In genomic region chr5:141753143-141753970, GRCh38 we compare ENCODE assay signal across 18 cellular contexts.
DNase-seq lines count a peak whose midpoint lies in the region; FAIRE-seq and TF ChIP-seq lines count a peak whose summit lies in the region.
"Had no signal": no experiment of that assay in that cellular context is flagged by ENCODE, and none has a peak within 500 bp of the region (broad histone marks: within the 10 kb centered on the region; RNA-seq: fewer than 3 reads in every experiment).

No MANE protein-coding gene starts in this region.

- peaks cover 42% of the 10 kb centered on the region for H3K27me3 ChIP-seq in HUES48 (ENCODE audit: control insufficient read depth, insufficient read depth, low read length)
- H3K27me3 ChIP-seq in H1 (replicated peaks in 1 of 4; ENCODE audit: control insufficient read depth in 3 of 4, extremely low read depth in 1 of 4, insufficient read depth in 3 of 4, low read length in 3 of 4): peaks cover 12 to 29% (median 21%) of the 10 kb centered on the region in 4 experiments
- H3K27me3 ChIP-seq in trophoblast cell (ENCODE audit: insufficient read depth, low read length): peaks cover 14% of the 10 kb centered on the region
- peaks cover 9% of the 10 kb centered on the region for H3K27me3 ChIP-seq in ascending aorta
- H3K27me3 ChIP-seq: BE2C had no signal

- H3K18ac ChIP-seq in H1 (ENCODE audit: extremely low read depth, low read length) (no peak overlapping the region), trophoblast cell (ENCODE audit: low read length) (no peak overlapping the region)

- H2BK20ac ChIP-seq in H1 (ENCODE audit: low read length): no peak overlapping the region

- no peaks in the 10 kb centered on the region for H4K20me1 ChIP-seq in H1 (replicated peaks in 1 of 2; ENCODE audit: control insufficient read depth in 1 of 2, insufficient read depth in 2 of 2, low read length in 2 of 2)

- DNase-seq in H1 (ENCODE audit: low read depth in 1 of 2, low spot score in 2 of 2): no peak
- DNase-seq in SKM-1 treated with dmso at 0.1 percent for 144 hours (lab: John Stamatoyannopoulos, UW; ENCODE audit: unreplicated experiment): no peak
- no peak for DNase-seq in trophoblast cell
- no peak for DNase-seq in ascending aorta (ENCODE audit: low spot score in 2 of 2)
- no peak for DNase-seq in islet precursor cell
- DNase-seq: BE2C, C1 segment of cervical spinal cord, COR-L47, DMS 273 treated with DMSO at 0.1 percent for 48 hours had no signal

- H3K9ac ChIP-seq in HUES48 (ENCODE audit: low read depth, low read length) (no peak overlapping the region), H1 (replicated peaks in 1 of 4; ENCODE audit: extremely low read depth in 1 of 4, low read depth in 3 of 4, low read length in 3 of 4) (no peak overlapping the region), trophoblast cell (ENCODE audit: low read length) (no peak overlapping the region)
- H3K9ac ChIP-seq: GM23248 had no signal

- intact Hi-C loops in ascending aorta (cut with DNase I): no loop called here

- no peak for TF ChIP-seq EP300 in H1 (IDR thresholded peaks at IDR 0.05; ENCODE audit: borderline replicate concordance in 1 of 2, low read depth in 2 of 2, low read length in 2 of 2)

- H2BK12ac ChIP-seq in H1 (ENCODE audit: low read depth, low read length) (no peak overlapping the region), trophoblast cell (ENCODE audit: low read length) (no peak overlapping the region)

- H2BK120ac ChIP-seq in H1 (replicated peaks; ENCODE audit: low read depth, low read length) (no peak overlapping the region), trophoblast cell (ENCODE audit: insufficient read depth, low read length, poor library complexity) (no peak overlapping the region)

- no peak overlapping the region for H3K27ac ChIP-seq in HUES48 (ENCODE audit: low read depth, low read length)
- H3K27ac ChIP-seq in H1 (ENCODE audit: low read depth, low read length): no peak overlapping the region
- H3K27ac ChIP-seq in trophoblast cell (ENCODE audit: low read depth, low read length): no peak overlapping the region
- H3K27ac ChIP-seq in ascending aorta: no peak overlapping the region
- H3K27ac ChIP-seq: GM23248 had no signal

- no peak overlapping the region for H3K56ac ChIP-seq in H1 (replicated peaks; ENCODE audit: insufficient read length, low read depth, low read length)

- H3K4me3 ChIP-seq in HUES48 (ENCODE audit: low read depth, low read length) (peak overlapping the region; percentile 43), H1 (ENCODE audit: extremely low read depth in 1 of 4, insufficient read depth in 2 of 4, low read depth in 3 of 4, low read length in 4 of 4) (peak overlapping the region; percentile 6 to 52 (median 12); a peak in 5 of 8 replicates), iPS-18c (ENCODE audit: insufficient read depth, low read depth, low read length) (peak overlapping the region; percentile 40; the same call in 1 of the 2 replicates), trophoblast cell (ENCODE audit: low read depth, low read length) (no peak overlapping the region), ascending aorta (no peak overlapping the region)
- H3K4me3 ChIP-seq: GM23248, HAP-1, K562 had no signal

- TF ChIP-seq RAD21 in H1 (IDR thresholded peaks at IDR 0.05 in 1 of 2, conservative IDR thresholded peaks at IDR 0.05 in 1 of 2; ENCODE audit: low read depth in 2 of 2, low read length in 2 of 2): no peak

- no peak overlapping the region for H3K4ac ChIP-seq in H1 (replicated peaks; ENCODE audit: insufficient read length, low read depth, low read length)
- no peak overlapping the region for H3K4ac ChIP-seq in trophoblast cell (ENCODE audit: low read depth, low read length)

- CTCF ChIA-PET in H1 (lab: Charles Lee; ENCODE audit: partially characterized antibody): interaction anchor here (0.6 to 16.8 kb wide), 24 partner anchors 8 to 207 kb away, joined by 3 to 221 read pairs (median 4); partner anchors contain the start of genes ARAP3 and PCDH1

- H3K4me2 ChIP-seq in H1 (ENCODE audit: insufficient read depth in 1 of 2, low read depth in 2 of 2, low read length in 2 of 2) (peak overlapping the region; percentile 63 to 81), trophoblast cell (ENCODE audit: low read length) (no peak overlapping the region)

- H2AK5ac ChIP-seq in H1 (ENCODE audit: low read depth, low read length) (no peak overlapping the region), trophoblast cell (ENCODE audit: low read length) (no peak overlapping the region)

- H3K23me2 ChIP-seq in H1 (ENCODE audit: low read depth, low read length): peaks cover 9% of the 10 kb centered on the region; the same call in 1 of the 2 replicates

- FAIRE-seq in H1 (lab: Jason Lieb, UNC): no peak
- FAIRE-seq: A204.1, G401.6, GM12891, GM18507 had no signal

- H3K14ac ChIP-seq in H1 (ENCODE audit: insufficient read length): no peak overlapping the region
- no peak overlapping the region for H3K14ac ChIP-seq in trophoblast cell (ENCODE audit: low read length)

- H3K9me3 ChIP-seq in HUES48 (ENCODE audit: control insufficient read depth, insufficient read depth, low read length) (no peaks in the 10 kb centered on the region), H1 (ENCODE audit: insufficient read depth in 2 of 2, low read depth in 1 of 2, low read length in 1 of 2) (no peaks in the 10 kb centered on the region), iPS-18c (ENCODE audit: control insufficient read depth, insufficient read depth, low read length) (no peaks in the 10 kb centered on the region), trophoblast cell (ENCODE audit: insufficient read depth, low read depth, low read length) (no peaks in the 10 kb centered on the region), ascending aorta (no peaks in the 10 kb centered on the region)
- H3K9me3 ChIP-seq: BE2C, HAP-1 had no signal

- H2BK5ac ChIP-seq in H1 (ENCODE audit: low read depth, low read length): no peak overlapping the region
- no peak overlapping the region for H2BK5ac ChIP-seq in trophoblast cell (ENCODE audit: low read depth, low read length, poor library complexity)

- H4K91ac ChIP-seq in H1 (replicated peaks; ENCODE audit: insufficient read length, low read length) (no peak overlapping the region), trophoblast cell (ENCODE audit: low read depth, low read length) (no peak overlapping the region)

- WGBS in H1 (ENCODE audit: extremely low coverage in 1 of 2, insufficient coverage in 1 of 2, insufficient read length in 1 of 2, insufficient replicate concordance in 2 of 2, low coverage in 1 of 2, low lambda C conversion rate in 2 of 2, missing lambda C conversion rate in 1 of 2), 2 experiments: 21% methylated on average over 39 of the region's 51 CpGs; no CpG with 5 or more reads in 1 of the 2 experiments
- WGBS in trophoblast cell (ENCODE audit: extremely low coverage, insufficient coverage, insufficient read length): no CpG with 5 or more reads among the region's 51 CpGs

- H2AFZ ChIP-seq in H1 (ENCODE audit: low read length): no peak overlapping the region
- H2AFZ ChIP-seq in trophoblast cell (ENCODE audit: insufficient read depth, low read length, poor library complexity): no peak overlapping the region
- H2AFZ ChIP-seq: GM23248 had no signal

- TF ChIP-seq POLR2A in H1 (IDR thresholded peaks at IDR 0.05; ENCODE audit: control extremely low read depth in 1 of 2, low read depth in 2 of 2, low read length in 2 of 2): no peak

- H3K79me1 ChIP-seq in H1 (ENCODE audit: low read depth, low read length): no peaks in the 10 kb centered on the region
- H3K79me1 ChIP-seq in trophoblast cell (ENCODE audit: low read length): no peaks in the 10 kb centered on the region

- H4K8ac ChIP-seq in H1 (ENCODE audit: extremely low read depth, insufficient read depth, low read length) (no peak overlapping the region), trophoblast cell (ENCODE audit: low read depth, low read length) (no peak overlapping the region)

- no peak overlapping the region for H4K12ac ChIP-seq in trophoblast cell (ENCODE audit: low read depth, low read length)

- H2BK15ac ChIP-seq in H1 (ENCODE audit: low read length): no peak overlapping the region; the same call in 1 of the 2 replicates

- no peak overlapping the region for H4K5ac ChIP-seq in H1 (ENCODE audit: insufficient read length, low read depth, low read length)

- H3K79me2 ChIP-seq in H1 (ENCODE audit: control insufficient read depth in 1 of 2, insufficient read depth in 2 of 2, low read length in 2 of 2) (no peaks in the 10 kb centered on the region), trophoblast cell (ENCODE audit: control insufficient read depth, insufficient read depth, low read length, poor library complexity) (no peaks in the 10 kb centered on the region)

- POLR2A ChIA-PET in H1 (lab: Charles Lee; ENCODE audit: partially characterized antibody): interaction anchor here (0.6 to 3.2 kb wide), 9 partner anchors 9 to 128 kb away, joined by 3 to 15 read pairs (median 4); partner anchors contain the start of gene PCDH1

- no peak for TF ChIP-seq CTCF in H1 (IDR thresholded peaks at IDR 0.05; ENCODE audit: control extremely low read depth in 1 of 3, insufficient read depth in 1 of 3, low read depth in 1 of 3, low read length in 3 of 3)
- no peak for TF ChIP-seq CTCF in ascending aorta (IDR thresholded peaks at IDR 0.05)

- no peak overlapping the region for H3K23ac ChIP-seq in H1 (ENCODE audit: insufficient read length)
- H3K23ac ChIP-seq in trophoblast cell (ENCODE audit: low read length): no peak overlapping the region

- peaks cover 9% of the 10 kb centered on the region for H3K4me1 ChIP-seq in HUES48 (ENCODE audit: control insufficient read depth, insufficient read depth, low read length)
- peaks cover 5 to 14% (median 11%) of the 10 kb centered on the region in 4 experiments for H3K4me1 ChIP-seq in H1 (replicated peaks in 1 of 4; ENCODE audit: control insufficient read depth in 3 of 4, insufficient read depth in 4 of 4, low read length in 3 of 4)
- H3K4me1 ChIP-seq in trophoblast cell (ENCODE audit: control insufficient read depth in 1 of 2, insufficient read depth in 2 of 2, low read length in 2 of 2): no peaks in the 10 kb centered on the region
- no peaks in the 10 kb centered on the region for H3K4me1 ChIP-seq in ascending aorta

- H3K36me3 ChIP-seq in HUES48 (ENCODE audit: control insufficient read depth, insufficient read depth, low read length): no peaks in the 10 kb centered on the region
- H3K36me3 ChIP-seq in H1 (ENCODE audit: control insufficient read depth in 2 of 4, insufficient read depth in 4 of 4, low read length in 3 of 4): no peaks in the 10 kb centered on the region
- H3K36me3 ChIP-seq in trophoblast cell (ENCODE audit: control insufficient read depth in 1 of 2, insufficient read depth in 2 of 2, low read length in 2 of 2): no peaks in the 10 kb centered on the region
- no peaks in the 10 kb centered on the region for H3K36me3 ChIP-seq in ascending aorta
- H3K36me3 ChIP-seq: BE2C, HAP-1 had no signal

TF ChIP-seq in H1, 55 proteins besides CTCF, POLR2A, EP300 and RAD21 (continues in another document):
- TF ChIP-seq MAFK (IDR thresholded peaks at IDR 0.05; ENCODE audit: low read depth, low read length): no peak
- 0 out of 4 replicates have a peak, but pooled peaks of 1 of the 2 experiments have one; percentile 18 for TF ChIP-seq HDAC2 (IDR thresholded peaks at IDR 0.05; ENCODE audit: borderline replicate concordance in 1 of 2, low read depth in 2 of 2, low read length in 2 of 2)
- no peak for TF ChIP-seq RFX5 (IDR thresholded peaks at IDR 0.05; ENCODE audit: borderline replicate concordance, low read depth, low read length)
- TF ChIP-seq BCL11A (IDR thresholded peaks at IDR 0.05; ENCODE audit: low read depth in 2 of 2, low read length in 2 of 2): no peak
- TF ChIP-seq SIRT6 (IDR thresholded peaks at IDR 0.05; ENCODE audit: low read length): no peak

Comparison
In these comparisons a context has a peak if more than half of its experiments do, and no peak if none do; other contexts are left out.
1. H3K4me3 ChIP-seq: peak in HUES48 (single experiment), H1 (4 of 4) and iPS-18c (single experiment); none in trophoblast cell (single experiment) and ascending aorta (0 of 2).